ENCODE assay signal across 9 cellular contexts in genomic region chr17:5283531-5284315, GRCh38. TPM values are rescaled to one million over a fixed set of nuclear protein-coding genes. Genes with fewer than 3 reads are reported as not detected.
A peak's percentile ranks its signal among the peaks of the same experiment; 100 is the strongest.
DNase-seq lines count a peak whose midpoint lies in the region; ATAC-seq and TF ChIP-seq lines count a peak whose summit lies in the region.
"Had no signal": no experiment of that assay in that cellular context is flagged by ENCODE, and none has a peak within 500 bp of the region (broad histone marks: within the 10 kb centered on the region; RNA-seq: fewer than 3 reads in every experiment).

No MANE protein-coding gene starts in this region.

- H3K27ac ChIP-seq in ectodermal cell (ENCODE audit: insufficient read depth, low read depth, low read length, poor library complexity, severe bottlenecking) (no peak overlapping the region), parathyroid adenoma (peak overlapping the region; percentile 46)

- no peak for TF ChIP-seq CTCF in GM12864 (IDR thresholded peaks at IDR 0.05; ENCODE audit: low read depth, low read length, missing control alignments)
- no peak for TF ChIP-seq CTCF in parathyroid adenoma (IDR thresholded peaks at IDR 0.05)

- H2AFZ ChIP-seq in parathyroid adenoma: no peak overlapping the region

- peak overlapping the region; percentile 90 for H3K4me2 ChIP-seq in parathyroid adenoma (ENCODE audit: low read length)

- in situ Hi-C loops in ACHN (cut with HindIII; ENCODE audit: low pct_ligation_motif_present, low pct_unique_long_range_greater_than_20kb, low sequenced_read_pairs): no loop called here

- H3K4me1 ChIP-seq in NT2/D1 (ENCODE audit: insufficient read depth, insufficient read length): no peaks in the 10 kb centered on the region
- no peaks in the 10 kb centered on the region for H3K4me1 ChIP-seq in ectodermal cell (ENCODE audit: control insufficient read depth, insufficient read depth, low read length)
- peaks cover 3% of the 10 kb centered on the region for H3K4me1 ChIP-seq in parathyroid adenoma

- peaks cover 26% of the 10 kb centered on the region for H3K79me2 ChIP-seq in parathyroid adenoma

- H3K4me3 ChIP-seq in GM12864 (ENCODE audit: low read depth, low read length) (peak overlapping the region; percentile 63), NT2/D1 (ENCODE audit: insufficient read length, low read depth) (no peak overlapping the region), ectodermal cell (ENCODE audit: insufficient read depth, low read depth, low read length) (peak overlapping the region; percentile 50), parathyroid adenoma (ENCODE audit: low read depth, low read length) (peak overlapping the region; percentile 62)

- ATAC-seq in GM21515 (IDR thresholded peaks at IDR 0.05; ENCODE audit: unreplicated experiment) (no peak), GM19455 (IDR thresholded peaks at IDR 0.05; ENCODE audit: unreplicated experiment) (no peak)

- 77 to 81% methylated on average over 6 of the region's 6 CpGs for WGBS in ectodermal cell, 2 experiments

- H3K36me3 ChIP-seq in NT2/D1 (ENCODE audit: insufficient read depth, insufficient read length, low read length): peaks cover 4% of the 10 kb centered on the region
- H3K36me3 ChIP-seq in ectodermal cell (ENCODE audit: control insufficient read depth, insufficient read depth, low read length): no peaks in the 10 kb centered on the region
- no peaks in the 10 kb centered on the region for H3K36me3 ChIP-seq in parathyroid adenoma (ENCODE audit: control insufficient read depth, insufficient read depth, low read length)

- H3K27me3 ChIP-seq in NT2/D1 (ENCODE audit: insufficient read depth, insufficient read length): no peaks in the 10 kb centered on the region
- no peaks in the 10 kb centered on the region for H3K27me3 ChIP-seq in ectodermal cell (ENCODE audit: control insufficient read depth, insufficient read depth, low read length, poor library complexity, severe bottlenecking)
- no peaks in the 10 kb centered on the region for H3K27me3 ChIP-seq in parathyroid adenoma (ENCODE audit: control insufficient read depth, insufficient read depth, low read length)

- peak overlapping the region; percentile 15 for H3K9ac ChIP-seq in NT2/D1 (ENCODE audit: insufficient read length, low read depth)
- no peak overlapping the region for H3K9ac ChIP-seq in parathyroid adenoma

- DNase-seq in GM12864 (ENCODE audit: low read depth) (no peak), NT2/D1 (ENCODE audit: low read depth, low spot score) (no peak), NCI-H2227 (lab: John Stamatoyannopoulos, UW; ENCODE audit: unreplicated experiment) (no peak), ACHN (no peak)
- DNase-seq: stimulated activated CD4-positive, alpha-beta T cell treated with anti-CD3 and anti-CD28 coated beads, Interleukin-4, amount 100 ng/mL, for 1 hour had no signal

- no peaks in the 10 kb centered on the region for H3K9me3 ChIP-seq in NT2/D1 (ENCODE audit: insufficient read depth, low read length)
- no peaks in the 10 kb centered on the region for H3K9me3 ChIP-seq in ectodermal cell (ENCODE audit: control insufficient read depth, low read length)
- H3K9me3 ChIP-seq in parathyroid adenoma (ENCODE audit: control insufficient read depth, low read length): no peaks in the 10 kb centered on the region

RNA-seq across cellular contexts. Expression of gene RABEP1, which starts 1.6 kb away (rescaled TPM):
- 57.5 TPM for polyA plus RNA-seq in ectodermal cell (2013, experiment 1 of 4)
- 51.4 TPM for polyA plus RNA-seq in ectodermal cell (2013, experiment 2 of 4)
- polyA plus RNA-seq in ectodermal cell (2013, experiment 3 of 4): 42.2 TPM
- 47.7 TPM for polyA plus RNA-seq in ectodermal cell (2013, experiment 4 of 4)

RNA-seq across cellular contexts. Expression of gene SCIMP, which starts 49.1 kb away (rescaled TPM):
- polyA plus RNA-seq in ectodermal cell (2013, experiment 1 of 4): not detected
- not detected for polyA plus RNA-seq in ectodermal cell (2013, experiment 2 of 4)
- not detected for polyA plus RNA-seq in ectodermal cell (2013, experiment 3 of 4)
- not detected for polyA plus RNA-seq in ectodermal cell (2013, experiment 4 of 4)
